In the genomic region with DNA sequence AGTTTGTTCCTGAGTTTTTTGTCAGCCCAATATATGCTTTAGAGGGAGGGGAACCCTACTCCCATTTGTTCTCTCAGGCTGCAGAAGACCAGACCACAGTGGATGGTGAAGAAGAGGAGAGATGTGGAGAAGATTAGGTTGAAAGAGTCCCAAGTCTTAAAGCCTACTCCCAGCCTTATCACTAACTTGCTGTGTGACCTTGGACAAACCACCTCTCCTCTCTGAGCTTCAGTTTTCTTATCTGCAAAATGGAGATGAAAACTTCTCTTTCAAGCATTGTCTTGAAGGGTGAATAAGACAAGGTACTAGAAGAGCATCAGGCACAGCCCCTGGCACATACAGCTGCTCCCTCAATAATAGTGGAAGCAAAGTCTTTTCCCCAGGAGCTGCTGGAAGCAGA, we compare ENCODE assay signal across 21 cellular contexts. TPM values are rescaled to one million over a fixed set of nuclear protein-coding genes. Genes with fewer than 3 reads are reported as not detected.
"Had no signal": no experiment of that assay in that cellular context is flagged by ENCODE, and none has a peak within 500 bp of the region (broad histone marks: within the 10 kb centered on the region; RNA-seq: fewer than 3 reads in every experiment).

No MANE protein-coding gene starts in this region.

- H3K9ac ChIP-seq: parathyroid adenoma had no signal

- DNase-seq: activated CD8-positive, alpha-beta memory T cell treated with anti-CD3 and anti-CD28 coated beads, Interleukin-2, amount 50 U/mL, for 4 hours; activated T-cell treated with anti-CD3 and anti-CD28 coated beads, Interleukin-2, amount 50 U/mL, for 1 hour; dermis blood vessel endothelial cell; effector CD4-positive, alpha-beta T cell; esophagus squamous epithelium; left ventricle myocardium inferior; naive B cell; psoas muscle; stimulated activated naive CD4-positive, alpha-beta T cell; T-helper 17 cell; T1000; tibial artery; WERI-Rb-1 had no signal

- H3K79me2 ChIP-seq: parathyroid adenoma had no signal

- FAIRE-seq: bronchial epithelial cell, colon, frontal cortex had no signal

- H3K4me1 ChIP-seq: left ventricle myocardium inferior, parathyroid adenoma, psoas muscle, tibial artery had no signal

- H3K36me3 ChIP-seq: esophagus squamous epithelium, left ventricle myocardium inferior, suprapubic skin, tibial artery, WERI-Rb-1 had no signal

- H2AFZ ChIP-seq: parathyroid adenoma had no signal

- H3K9me3 ChIP-seq: esophagus squamous epithelium, left ventricle myocardium inferior, psoas muscle, suprapubic skin, tibial artery had no signal

- ATAC-seq: psoas muscle, T-helper 17 cell had no signal

- H3K27ac ChIP-seq: left ventricle myocardium inferior, parathyroid adenoma, psoas muscle, suprapubic skin, tibial artery, WERI-Rb-1 had no signal

- H3K4me3 ChIP-seq: left ventricle myocardium inferior, lung, psoas muscle, suprapubic skin, tibial artery had no signal

RNA-seq across cellular contexts. Expression of a gene that starts 15.1 kb away (rescaled TPM):
- total RNA-seq: activated naive CD4-positive, alpha-beta T cell treated with anti-CD3 and anti-CD28 coated beads, Interleukin-2, amount 50 U/mL, for 72 hours; bronchial epithelial cell; esophagus squamous epithelium; left ventricle myocardium inferior; lung; psoas muscle; suprapubic skin; T-helper 17 cell; ureter had no signal
- polyA plus RNA-seq: lung, psoas muscle had no signal
